In the genomic region with DNA sequence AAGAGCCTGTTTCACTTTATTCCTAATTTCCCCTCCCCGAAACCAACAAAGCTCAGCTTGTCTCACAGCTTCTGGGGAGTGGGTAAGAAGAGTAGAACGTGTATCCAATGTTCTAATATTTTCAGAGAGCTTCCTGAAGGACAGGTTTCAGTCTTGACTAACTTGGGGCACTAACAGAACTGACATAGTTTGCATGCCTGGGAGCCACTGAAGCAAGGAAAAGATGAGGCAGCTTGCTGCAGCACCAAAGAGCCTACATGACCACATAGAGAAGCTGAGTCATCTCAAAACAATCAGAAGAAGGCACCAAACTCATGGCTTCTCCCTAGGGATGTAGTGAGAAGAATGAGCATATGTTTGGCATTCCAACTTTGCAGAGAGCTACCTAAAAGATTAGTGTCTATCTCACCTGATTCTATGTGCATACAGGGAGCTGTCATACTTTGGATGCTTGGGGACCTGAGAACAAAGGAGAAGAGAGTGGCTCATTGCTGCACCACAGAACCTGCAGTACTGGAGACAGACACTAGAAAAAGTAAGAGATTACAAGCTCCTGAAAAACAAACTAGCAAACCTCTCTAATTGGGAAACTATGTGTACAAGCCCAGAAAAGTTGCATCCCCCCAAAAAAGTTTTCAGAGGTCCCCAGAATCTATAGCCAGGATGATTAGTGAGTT, we compare ENCODE assay signal across 9 cellular contexts.
DNase-seq lines count a peak whose midpoint lies in the region; ATAC-seq, FAIRE-seq and TF ChIP-seq lines count a peak whose summit lies in the region.
"Had no signal": no experiment of that assay in that cellular context is flagged by ENCODE, and none has a peak within 500 bp of the region (broad histone marks: within the 10 kb centered on the region; RNA-seq: fewer than 3 reads in every experiment).

No MANE protein-coding gene starts in this region.

- no peaks in the 10 kb centered on the region for H4K20me1 ChIP-seq in GM23248 (ENCODE audit: insufficient read depth)

- peak; percentile 5 for TF ChIP-seq CTCF in GM06990 (IDR thresholded peaks at IDR 0.05; ENCODE audit: insufficient read depth, low read length, poor library complexity, severe bottlenecking)
- TF ChIP-seq CTCF in foreskin keratinocyte (conservative IDR thresholded peaks at IDR 0.05): peak; percentile 33
- no peak for TF ChIP-seq CTCF in transverse colon (IDR thresholded peaks at IDR 0.05)
- no peak for TF ChIP-seq CTCF in D721Med (IDR thresholded peaks at IDR 0.05; ENCODE audit: insufficient read depth, missing control alignments)

- DNase-seq in GM06990 (ENCODE audit: extremely low read depth, insufficient read length) (peak; percentile 55), GM23248 (peak; percentile 98), MG63 (peak; percentile 81), foreskin keratinocyte (peak; percentile 91 to 98), transverse colon (no peak), D721Med (ENCODE audit: insufficient read length, low spot score) (no peak), NCI-H2171 treated with DMSO at 0.1 percent for 48 hours (lab: John Stamatoyannopoulos, UW) (no peak)
- DNase-seq in natural killer cell treated with Interleukin-12 subunit alpha and Interleukin-12 subunit beta and Interleukin-15 and Interleukin-18, amount 100 ng/mL, for 72 hours (ENCODE audit: low spot score): no peak
- DNase-seq: midbrain had no signal

- H3F3A ChIP-seq in GM23248 (ENCODE audit: insufficient read depth): peaks cover 36% of the 10 kb centered on the region

- no peak for FAIRE-seq in D721Med (lab: Jason Lieb, UNC)

- peaks cover 2 to 10% of the 10 kb centered on the region in 2 donors for H3K27me3 Mint-ChIP-seq in natural killer cell treated with Interleukin-12 subunit alpha and Interleukin-12 subunit beta and Interleukin-15 and Interleukin-18, amount 100 ng/mL, for 72 hours

- peak overlapping the region; percentile 27; the same call in 1 of the 2 replicates for H3K9ac ChIP-seq in GM23248

- no peak overlapping the region for H3K4me3 Mint-ChIP-seq in natural killer cell treated with Interleukin-12 subunit alpha and Interleukin-12 subunit beta and Interleukin-15 and Interleukin-18, amount 100 ng/mL, for 72 hours

- H3K9me3 Mint-ChIP-seq in natural killer cell treated with Interleukin-12 subunit alpha and Interleukin-12 subunit beta and Interleukin-15 and Interleukin-18, amount 100 ng/mL, for 72 hours: peaks cover 24% of the 10 kb centered on the region

- H3K9me3 ChIP-seq in GM23248 (ENCODE audit: low read depth) (no peaks in the 10 kb centered on the region), MG63 (peaks cover 19% of the 10 kb centered on the region), transverse colon (peaks cover 0 to 9% of the 10 kb centered on the region in 2 donors)

- H3K4me3 ChIP-seq in GM06990 (replicated peaks; ENCODE audit: low read depth, low read length) (no peak overlapping the region), GM23248 (peak overlapping the region; percentile 25; the same call in 1 of the 2 replicates), MG63 (no peak overlapping the region), transverse colon (no peak overlapping the region)

- no peaks in the 10 kb centered on the region for H3K27me3 ChIP-seq in GM06990 (replicated peaks; ENCODE audit: control insufficient read depth, insufficient read depth, low read length)
- H3K27me3 ChIP-seq in GM23248 (replicated peaks; ENCODE audit: insufficient read depth): no peaks in the 10 kb centered on the region
- H3K27me3 ChIP-seq in MG63: no peaks in the 10 kb centered on the region
- no peaks in the 10 kb centered on the region for H3K27me3 ChIP-seq in foreskin keratinocyte
- no peaks in the 10 kb centered on the region for H3K27me3 ChIP-seq in transverse colon

- TF ChIP-seq EP300 in transverse colon (IDR thresholded peaks at IDR 0.05; ENCODE audit: low read depth): no peak

- TF ChIP-seq POLR2A in transverse colon (IDR thresholded peaks at IDR 0.05): no peak

- no peaks in the 10 kb centered on the region for H3K4me1 Mint-ChIP-seq in natural killer cell treated with Interleukin-12 subunit alpha and Interleukin-12 subunit beta and Interleukin-15 and Interleukin-18, amount 100 ng/mL, for 72 hours (ENCODE audit: low read depth in 2 of 2)

- in situ Hi-C loops in GM23248 (cut with MboI) (no loop called here), transverse colon (cut with MboI; ENCODE audit: low pct_ligation_motif_present in 1 of 4, low pct_unique_long_range_greater_than_20kb in 1 of 4, low sequenced_read_pairs in 3 of 4) (loop anchor here in 1 of 4 donors (25.0 kb wide), 1 partner anchor 715 kb away; no protein-coding TSS in a partner anchor)

- no peaks in the 10 kb centered on the region for H3K9me2 ChIP-seq in GM23248 (ENCODE audit: insufficient read depth)

- H3K36me3 ChIP-seq in GM06990 (ENCODE audit: control insufficient read depth, insufficient read depth, low read length) (no peaks in the 10 kb centered on the region), GM23248 (ENCODE audit: low read depth) (no peaks in the 10 kb centered on the region; the same call in 1 of the 2 replicates), MG63 (no peaks in the 10 kb centered on the region), transverse colon (no peaks in the 10 kb centered on the region)

- H3K79me2 ChIP-seq in GM23248 (ENCODE audit: insufficient read depth): no peaks in the 10 kb centered on the region

- 31 to 45% methylated on average over 2 of the region's 2 CpGs for WGBS in GM23248 (ENCODE audit: low coverage in 1 of 2, low lambda C conversion rate in 2 of 2, missing lambda C conversion rate in 2 of 2), 2 experiments
- 56 to 100% methylated on average over 1 to 2 of the region's 2 CpGs for WGBS in transverse colon (ENCODE audit: low coverage in 1 of 2), 2 donors

- ATAC-seq in foreskin keratinocyte: peak; percentile 86
- ATAC-seq in natural killer cell treated with Interleukin-12 subunit alpha and Interleukin-12 subunit beta and Interleukin-15 and Interleukin-18, amount 100 ng/mL, for 72 hours: no peak

- intact Hi-C loops in transverse colon (cut with DNase I; ENCODE audit: low total_unique reads): no loop called here

- peaks cover 19% of the 10 kb centered on the region for H3K36me3 Mint-ChIP-seq in natural killer cell treated with Interleukin-12 subunit alpha and Interleukin-12 subunit beta and Interleukin-15 and Interleukin-18, amount 100 ng/mL, for 72 hours

- no peak overlapping the region for H2AFZ ChIP-seq in GM23248

- H3K27ac ChIP-seq in GM23248 (peak overlapping the region; percentile 97), foreskin keratinocyte (peak overlapping the region; percentile 73), transverse colon (no peak overlapping the region)

- H3K27ac Mint-ChIP-seq in natural killer cell treated with Interleukin-12 subunit alpha and Interleukin-12 subunit beta and Interleukin-15 and Interleukin-18, amount 100 ng/mL, for 72 hours: no peak overlapping the region

- H3K4me1 ChIP-seq in GM23248 (ENCODE audit: insufficient read depth): peaks cover 33% of the 10 kb centered on the region
- H3K4me1 ChIP-seq in foreskin keratinocyte: peaks cover 26% of the 10 kb centered on the region
- H3K4me1 ChIP-seq in transverse colon: no peaks in the 10 kb centered on the region

- peak overlapping the region; percentile 68 for H3K4me2 ChIP-seq in GM23248 (ENCODE audit: unreplicated experiment)

Comparison
In these comparisons a context has a peak if more than half of its experiments do, and no peak if none do; other contexts are left out.
1. DNase-seq: peak in GM06990 (single experiment), GM23248 (single experiment), MG63 (single experiment) and foreskin keratinocyte (2 of 2); none in transverse colon (single experiment), D721Med (single experiment), NCI-H2171 treated with DMSO at 0.1 percent for 48 hours (single experiment) and natural killer cell treated with Interleukin-12 subunit alpha and Interleukin-12 subunit beta and Interleukin-15 and Interleukin-18, amount 100 ng/mL, for 72 hours (single experiment).
2. CTCF ChIP-seq: peak in GM06990 (single experiment) and foreskin keratinocyte (single experiment); none in transverse colon (0 of 5) and D721Med (single experiment).
3. H3K27ac ChIP-seq: peak in GM23248 (single experiment) and foreskin keratinocyte (single experiment); none in transverse colon (0 of 4).